In genomic region chr12:28421374-28421773, GRCh38 we compare ENCODE assay signal across 7 cellular contexts.
"Had no signal": no experiment of that assay in that cellular context is flagged by ENCODE, and none has a peak within 500 bp of the region (broad histone marks: within the 10 kb centered on the region; RNA-seq: fewer than 3 reads in every experiment).

No MANE protein-coding gene starts in this region.

- H3K4me2 ChIP-seq: KMS-11 had no signal

- FAIRE-seq: HepG2, HTR-8/SVneo had no signal

- H3K27me3 Mint-ChIP-seq: IgD-negative memory B cell had no signal

- H3K27ac ChIP-seq: HL-60, KMS-11 had no signal

- DNase-seq: KBM-7, KG1 had no signal

- ATAC-seq: HepG2 had no signal

- H3K9ac ChIP-seq: KMS-11 had no signal

- H3K4me3 Mint-ChIP-seq: IgD-negative memory B cell had no signal
